In the genomic region with DNA sequence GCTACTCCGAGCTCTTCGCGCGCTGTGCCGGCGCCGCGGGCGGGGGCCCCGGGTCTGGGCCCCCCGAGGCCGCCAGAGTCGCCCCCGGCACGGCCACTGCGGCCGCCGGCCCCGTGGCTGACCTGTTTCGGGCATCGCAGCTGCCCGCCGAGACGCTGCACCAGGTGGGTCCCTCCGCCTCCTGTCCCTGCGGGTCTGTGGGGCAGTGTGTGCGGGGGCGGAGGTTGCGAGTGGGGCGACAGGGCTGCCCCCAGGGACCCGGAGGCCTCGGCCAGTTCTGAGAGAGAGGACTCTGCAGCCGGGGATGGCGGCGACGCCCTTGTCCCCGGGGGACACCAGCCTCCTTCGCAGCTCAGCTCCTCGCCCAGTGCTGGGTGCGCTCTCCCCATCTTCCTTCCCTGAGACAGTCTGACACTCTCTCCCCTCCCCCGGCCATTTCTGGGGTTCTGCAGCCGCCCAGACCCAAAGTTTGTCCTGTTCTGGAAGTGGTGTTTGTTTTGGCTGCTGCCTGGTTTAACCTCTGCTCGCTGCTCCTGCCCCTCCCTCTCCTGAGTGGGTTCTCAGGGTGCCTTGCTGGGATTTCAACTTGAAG, we compare ENCODE assay signal across 8 cellular contexts. TPM values are rescaled to one million over a fixed set of nuclear protein-coding genes. Genes with fewer than 3 reads are reported as not detected.
DNase-seq lines count a peak whose midpoint lies in the region; ATAC-seq and TF ChIP-seq lines count a peak whose summit lies in the region.

No MANE protein-coding gene starts in this region.

- TF ChIP-seq CTCF in AG04449 (IDR thresholded peaks at IDR 0.05; ENCODE audit: insufficient read depth, low read length, missing control alignments) (no peak), progenitor cell of endocrine pancreas (IDR thresholded peaks at IDR 0.05; ENCODE audit: unreplicated experiment) (no peak)

- peak overlapping the region; percentile 89 for H3K4me3 Mint-ChIP-seq in progenitor cell of endocrine pancreas (ENCODE audit: low read depth)

- POLR2A ChIA-PET in AG04449 (lab: Yijun Ruan, JAX), result no interaction called here

- H3K27me3 Mint-ChIP-seq in progenitor cell of endocrine pancreas, result peaks cover 27% of the 10 kb centered on the region

- no peaks in the 10 kb centered on the region for H3K9me3 Mint-ChIP-seq in progenitor cell of endocrine pancreas (ENCODE audit: low read depth)

- no peaks in the 10 kb centered on the region for H3K4me1 Mint-ChIP-seq in progenitor cell of endocrine pancreas (ENCODE audit: low read depth)

- ATAC-seq in GM19351 (IDR thresholded peaks at IDR 0.05; ENCODE audit: unreplicated experiment), result peak; percentile 26
- ATAC-seq in HG03432 (IDR thresholded peaks at IDR 0.05; ENCODE audit: unreplicated experiment), result peak; percentile 36

- CTCF ChIA-PET in AG04449 (lab: Yijun Ruan, JAX), result no interaction called here

- DNase-seq in AG04449 (ENCODE audit: low read depth, low spot score), result no peak
- peak; percentile 17 to 18 for DNase-seq in activated T-cell treated with anti-CD3 and anti-CD28 coated beads, Interleukin-2, amount 50 U/mL, for 48 hours
- DNase-seq in germinal center (ENCODE audit: low spot score), result peak; percentile 6
- DNase-seq in progenitor cell of endocrine pancreas (ENCODE audit: low spot score, unreplicated experiment), result peak; percentile 20
- no peak for DNase-seq in MV-4-11 (lab: John Stamatoyannopoulos, UW)
- DNase-seq in NCI-H1930 (lab: John Stamatoyannopoulos, UW), result no peak

- no peaks in the 10 kb centered on the region for H3K36me3 Mint-ChIP-seq in progenitor cell of endocrine pancreas (ENCODE audit: insufficient read depth)

- H3K27ac Mint-ChIP-seq in progenitor cell of endocrine pancreas, result peak overlapping the region; percentile 87

- peak overlapping the region; percentile 52 for H3K4me3 ChIP-seq in AG04449 (ENCODE audit: low read depth, low read length)

RNA-seq across cellular contexts. Expression of a gene that starts 0.6 kb away (rescaled TPM):
- 2.6 and 4.3 TPM in 2 replicates for total RNA-seq in progenitor cell of endocrine pancreas

Comparison
In these comparisons a context has a peak if more than half of its experiments do, and no peak if none do; other contexts are left out.
1. DNase-seq: peak in activated T-cell treated with anti-CD3 and anti-CD28 coated beads, Interleukin-2, amount 50 U/mL, for 48 hours (2 of 2), germinal center (single experiment) and progenitor cell of endocrine pancreas (single experiment); none in AG04449 (single experiment), MV-4-11 (single experiment) and NCI-H1930 (0 of 2).